ENCODE assay signal across 9 cellular contexts in genomic region chr5:137666109-137666850, GRCh38.
DNase-seq lines count a peak whose midpoint lies in the region; ATAC-seq, FAIRE-seq and TF ChIP-seq lines count a peak whose summit lies in the region.
"Had no signal": no experiment of that assay in that cellular context is flagged by ENCODE, and none has a peak within 500 bp of the region (broad histone marks: within the 10 kb centered on the region; RNA-seq: fewer than 3 reads in every experiment).

No MANE protein-coding gene starts in this region.

- H3K27ac Mint-ChIP-seq in T-helper 17 cell (peak overlapping the region; percentile 56), WTC11 (no peak overlapping the region)

- peak in 1 of 3 donors; percentile 10 for DNase-seq in T-helper 17 cell
- peak; percentile 6 for DNase-seq in bronchial epithelial cell (ENCODE audit: low read depth)
- DNase-seq in smooth muscle cell of the brain vasculature (ENCODE audit: low read depth, low spot score) = peak; percentile 10
- DNase-seq in WTC11 (ENCODE audit: low spot score) = no peak
- no peak for DNase-seq in NCI-H2227 (lab: John Stamatoyannopoulos, UW; ENCODE audit: unreplicated experiment)
- no peak for DNase-seq in NCI-H345 treated with DMSO at 0.1 percent for 48 hours (lab: John Stamatoyannopoulos, UW; ENCODE audit: unreplicated experiment)

- peaks cover 6% of the 10 kb centered on the region for H3K36me3 Mint-ChIP-seq in T-helper 17 cell (ENCODE audit: low read depth)
- no peaks in the 10 kb centered on the region for H3K36me3 Mint-ChIP-seq in WTC11

- no peaks in the 10 kb centered on the region for H3K27me3 ChIP-seq in bronchial epithelial cell (ENCODE audit: control insufficient read depth, insufficient read depth, low read length)

- H3K4me1 Mint-ChIP-seq in T-helper 17 cell = peaks cover 20% of the 10 kb centered on the region
- no peaks in the 10 kb centered on the region for H3K4me1 Mint-ChIP-seq in WTC11
- H3K4me1 Mint-ChIP-seq: neural crest cell had no signal

- H3K36me3 ChIP-seq in bronchial epithelial cell (ENCODE audit: control insufficient read depth, insufficient read depth, low read length) = no peaks in the 10 kb centered on the region

- TF ChIP-seq CTCF in bronchial epithelial cell (IDR thresholded peaks at IDR 0.05; ENCODE audit: insufficient read depth, low read length, severe bottlenecking) = no peak
- no peak for TF ChIP-seq CTCF in WTC11 (IDR thresholded peaks at IDR 0.05)

- H3K9me3 Mint-ChIP-seq in WTC11 = no peaks in the 10 kb centered on the region
- H3K9me3 Mint-ChIP-seq: neural crest cell had no signal

- no peaks in the 10 kb centered on the region for H3K9me3 ChIP-seq in T-helper 17 cell (ENCODE audit: control insufficient read depth, low read length, poor library complexity, severe bottlenecking)

- no peak for FAIRE-seq in bronchial epithelial cell (lab: Jason Lieb, UNC)

- ATAC-seq in GM19043 (IDR thresholded peaks at IDR 0.05; ENCODE audit: low read depth, unreplicated experiment) = peak; percentile 100
- peak; percentile 98 for ATAC-seq in HG03045 (IDR thresholded peaks at IDR 0.05; ENCODE audit: unreplicated experiment)
- peak; percentile 100 for ATAC-seq in T-helper 17 cell
- ATAC-seq in WTC11 = no peak; the same call in 1 of the 2 replicates

- H3K4me3 Mint-ChIP-seq in T-helper 17 cell = no peak overlapping the region
- no peak overlapping the region for H3K4me3 Mint-ChIP-seq in WTC11
- H3K4me3 Mint-ChIP-seq: neural crest cell had no signal

- POLR2A ChIA-PET in WTC11 (lab: Charles Lee) = no interaction called here

- H3K4me3 ChIP-seq in bronchial epithelial cell (ENCODE audit: low read depth, low read length) = no peak overlapping the region

- H3K27me3 Mint-ChIP-seq in T-helper 17 cell = no peaks in the 10 kb centered on the region
- H3K27me3 Mint-ChIP-seq in WTC11 (ENCODE audit: low read depth) = no peaks in the 10 kb centered on the region

- CTCF ChIA-PET in WTC11 (lab: Charles Lee) = interaction anchor here (1.0 to 1.4 kb wide), 2 partner anchors 70 to 112 kb away, joined by 3 to 5 read pairs; partner anchors contain the start of gene KLHL3

TF ChIP-seq in WTC11, 78 proteins besides CTCF, POLR2A, EP300 and RAD21:
- TF ChIP-seq MLX (CRISPR knock-in tag; IDR thresholded peaks at IDR 0.05) (no peak), KAT7 (CRISPR knock-in tag; IDR thresholded peaks at IDR 0.05; ENCODE audit: borderline replicate concordance) (no peak), ZBTB43 (CRISPR knock-in tag; IDR thresholded peaks at IDR 0.05) (no peak)

Comparison
In these comparisons a context has a peak if more than half of its experiments do, and no peak if none do; other contexts are left out.
1. DNase-seq: peak in bronchial epithelial cell (single experiment) and smooth muscle cell of the brain vasculature (single experiment); none in WTC11 (single experiment), NCI-H2227 (single experiment) and NCI-H345 treated with DMSO at 0.1 percent for 48 hours (single experiment).